8 cellular contexts compared by ENCODE assay signal in genomic region chr21:27502801-27503200, GRCh38.
"Had no signal": no experiment of that assay in that cellular context is flagged by ENCODE, and none has a peak within 500 bp of the region (broad histone marks: within the 10 kb centered on the region; RNA-seq: fewer than 3 reads in every experiment).

No MANE protein-coding gene starts in this region.

- DNase-seq: GDM1, GF-D8 had no signal

- H3K4me3 ChIP-seq: GM12878 had no signal

- FAIRE-seq: G401.6, GM12878, GM12891, GM12892, GM18507, GM19239 had no signal
